Comparison of ENCODE assay signal across 1 cellular context in genomic region chr15:34847598-34847997, GRCh38.
TF ChIP-seq lines count a peak whose summit lies in the region.

No MANE protein-coding gene starts in this region.

TF ChIP-seq in HEK293T, 16 proteins besides CTCF, POLR2A, EP300 and RAD21 (continued from another document):
- no peak for TF ChIP-seq PKNOX1 (IDR thresholded peaks at IDR 0.05)
- no peak for TF ChIP-seq SUZ12 (IDR thresholded peaks at IDR 0.05)
- no peak for TF ChIP-seq LEF1 (IDR thresholded peaks at IDR 0.05; ENCODE audit: borderline replicate concordance)
- TF ChIP-seq HDGF (IDR thresholded peaks at IDR 0.05; ENCODE audit: borderline replicate concordance), result no peak
- TF ChIP-seq NFRKB (IDR thresholded peaks at IDR 0.05), result no peak
- TF ChIP-seq FOXA1 (IDR thresholded peaks at IDR 0.05), result no peak
- no peak for TF ChIP-seq ZNF384 (IDR thresholded peaks at IDR 0.05)
- no peak for TF ChIP-seq FOXM1 (IDR thresholded peaks at IDR 0.05; ENCODE audit: borderline replicate concordance)
- no peak for TF ChIP-seq FOXK2 (IDR thresholded peaks at IDR 0.05)
- no peak for TF ChIP-seq TARDBP (IDR thresholded peaks at IDR 0.05)
- no peak for TF ChIP-seq BHLHE40 (IDR thresholded peaks at IDR 0.05; ENCODE audit: borderline replicate concordance)
- no peak for TF ChIP-seq SP1 (IDR thresholded peaks at IDR 0.05)
